Comparison of ENCODE assay signal across 8 cellular contexts in genomic region chr12:53252349-53252916, GRCh38. TPM values are rescaled to one million over a fixed set of nuclear protein-coding genes. Genes with fewer than 3 reads are reported as not detected.
DNase-seq lines count a peak whose midpoint lies in the region; ATAC-seq and TF ChIP-seq lines count a peak whose summit lies in the region.

No MANE protein-coding gene starts in this region.

- ATAC-seq in HG03342 (IDR thresholded peaks at IDR 0.05; ENCODE audit: unreplicated experiment) = no peak

- H3K27ac ChIP-seq in DOHH2 (ENCODE audit: low read depth, low read length) = peak overlapping the region; percentile 39; the same call in 1 of the 2 replicates
- peak overlapping the region; percentile 37 for H3K27ac ChIP-seq in brain microvascular endothelial cell
- H3K27ac ChIP-seq in substantia nigra (ENCODE audit: low read depth, low read length, poor library complexity, severe bottlenecking) = peak overlapping the region; percentile 95

- peak; percentile 26 for TF ChIP-seq CTCF in DOHH2 (IDR thresholded peaks at IDR 0.05; ENCODE audit: low read depth, low read length, poor library complexity, severe bottlenecking)
- TF ChIP-seq CTCF in brain microvascular endothelial cell (IDR thresholded peaks at IDR 0.05; ENCODE audit: low read depth, low read length, missing control alignments) = no peak
- TF ChIP-seq CTCF in kidney epithelial cell (IDR thresholded peaks at IDR 0.05; ENCODE audit: insufficient read depth, low read length, poor library complexity, severe bottlenecking) = no peak

- peaks cover 21% of the 10 kb centered on the region for H3K36me3 ChIP-seq in DOHH2 (ENCODE audit: control insufficient read depth, low read length)
- H3K36me3 ChIP-seq in brain microvascular endothelial cell (replicated peaks) = peaks cover 8% of the 10 kb centered on the region
- peaks cover 2% of the 10 kb centered on the region for H3K36me3 ChIP-seq in kidney epithelial cell (ENCODE audit: control insufficient read depth, insufficient read depth, low read length)

- H3K4me2 ChIP-seq in DOHH2 (ENCODE audit: low read length) = peak overlapping the region; percentile 100

- peaks cover 37% of the 10 kb centered on the region for H3K79me2 ChIP-seq in DOHH2 (ENCODE audit: control insufficient read depth, low read length)

- H3K9me2 ChIP-seq in DOHH2 (replicated peaks; ENCODE audit: control insufficient read depth, low read length) = no peaks in the 10 kb centered on the region

- H3K27me3 ChIP-seq in DOHH2 (ENCODE audit: control insufficient read depth, low read length) = no peaks in the 10 kb centered on the region
- H3K27me3 ChIP-seq in brain microvascular endothelial cell (replicated peaks) = no peaks in the 10 kb centered on the region
- H3K27me3 ChIP-seq in kidney epithelial cell (ENCODE audit: control insufficient read depth, insufficient read depth, low read length) = no peaks in the 10 kb centered on the region

- H3F3A ChIP-seq in DOHH2 (ENCODE audit: control insufficient read depth, insufficient read depth) = peaks cover 7% of the 10 kb centered on the region

- no peaks in the 10 kb centered on the region for H4K20me1 ChIP-seq in DOHH2 (ENCODE audit: control insufficient read depth, insufficient read depth, low read depth, low read length)

- peak overlapping the region; percentile 99 for H3K4me3 ChIP-seq in DOHH2 (ENCODE audit: low read length)
- H3K4me3 ChIP-seq in brain microvascular endothelial cell (ENCODE audit: low read depth, low read length) = peak overlapping the region; percentile 87
- H3K4me3 ChIP-seq in kidney epithelial cell (ENCODE audit: low read depth, low read length) = peak overlapping the region; percentile 79

- DNase-seq in LHCN-M2 (ENCODE audit: low read depth) (peak; percentile 27), brain microvascular endothelial cell (no peak), kidney epithelial cell (ENCODE audit: low read depth) (no peak), substantia nigra (lab: John Stamatoyannopoulos, UW) (peak in 1 of 49 donors; percentile 40), ACHN (no peak), NCI-H1092 (lab: John Stamatoyannopoulos, UW) (no peak)

- H3K4me1 ChIP-seq in DOHH2 (ENCODE audit: control insufficient read depth, low read length) = peaks cover 46% of the 10 kb centered on the region

- in situ Hi-C loops in brain microvascular endothelial cell (cut with HindIII; ENCODE audit: low pct_ligation_motif_present, low sequenced_read_pairs) (no loop called here), ACHN (cut with HindIII; ENCODE audit: low pct_ligation_motif_present, low pct_unique_long_range_greater_than_20kb, low sequenced_read_pairs) (no loop called here)

- no peaks in the 10 kb centered on the region for H3K9me3 ChIP-seq in DOHH2 (ENCODE audit: control insufficient read depth, insufficient read depth, low read length)

RNA-seq across cellular contexts. Expression of gene ESPL1, which starts 15.7 kb away (rescaled TPM):
- 14.8 and 18.2 TPM in 2 replicates for total RNA-seq in LHCN-M2 (2014; rRNA removed)
- polyA plus RNA-seq in LHCN-M2 (2012) = 4.9 TPM
- total RNA-seq in kidney epithelial cell = 2.2 and 4.0 TPM in 2 replicates

RNA-seq across cellular contexts. Expression of gene RARG, which starts 20.4 kb away (rescaled TPM):
- total RNA-seq in LHCN-M2 (2014; rRNA removed) (16.9 and 17.1 TPM in 2 replicates), kidney epithelial cell (6.1 and 6.9 TPM in 2 replicates)
- 18.2 TPM for polyA plus RNA-seq in LHCN-M2 (2012)

RNA-seq across cellular contexts. Expression of gene PFDN5, which starts 42.9 kb away (rescaled TPM):
- total RNA-seq in LHCN-M2 (2014; rRNA removed) = 254 and 270 TPM in 2 replicates
- 823 TPM for polyA plus RNA-seq in LHCN-M2 (2012)
- 291 and 301 TPM in 2 replicates for total RNA-seq in kidney epithelial cell

RNA-seq across cellular contexts. Expression of gene ITGB7, which starts 45.4 kb away (rescaled TPM):
- not detected in 2 replicates for total RNA-seq in LHCN-M2 (2014; rRNA removed)
- polyA plus RNA-seq in LHCN-M2 (2012) = 0.04 TPM
- 0.75 and 1.6 TPM in 2 replicates for total RNA-seq in kidney epithelial cell

RNA-seq across cellular contexts. Expression of gene MYG1, which starts 47.1 kb away (rescaled TPM):
- total RNA-seq in LHCN-M2 (2014; rRNA removed) = 53.1 and 55.0 TPM in 2 replicates
- polyA plus RNA-seq in LHCN-M2 (2012) = 83.9 TPM
- total RNA-seq in kidney epithelial cell = 73.1 and 75.3 TPM in 2 replicates

Comparison
In these comparisons a context has a peak if more than half of its experiments do, and no peak if none do; other contexts are left out.
1. H3K27ac ChIP-seq: peak in every context shown above with its lines; median percentile 95 in substantia nigra; 39 in DOHH2; 37 in brain microvascular endothelial cell.